ENCODE assay signal across 10 cellular contexts in genomic region chr2:12032421-12032820, GRCh38.
DNase-seq lines count a peak whose midpoint lies in the region; ATAC-seq, FAIRE-seq and TF ChIP-seq lines count a peak whose summit lies in the region.
"Had no signal": no experiment of that assay in that cellular context is flagged by ENCODE, and none has a peak within 500 bp of the region (broad histone marks: within the 10 kb centered on the region; RNA-seq: fewer than 3 reads in every experiment).

No MANE protein-coding gene starts in this region.

- POLR2A ChIA-PET in naive thymus-derived CD8-positive, alpha-beta T cell (lab: Charles Lee) = interaction anchor here (2.0 kb wide), 1 partner anchor 10 kb away, joined by 6 read pairs; no protein-coding TSS in a partner anchor
- POLR2A ChIA-PET in HepG2 (lab: Yijun Ruan, JAX) = no interaction called here

- peaks cover 0 to 16% (median 7%) of the 10 kb centered on the region in 11 experiments; a peak in 15 of 22 replicates for H3K9me3 ChIP-seq in BLaER1 treated with 17β-estradiol and CSF1 and Interleukin-3, amounts not matched to agents 10 nM and 100 nM (replicated peaks in 1 of 11)
- H3K9me3 ChIP-seq in T-helper 17 cell (ENCODE audit: control insufficient read depth, low read length, poor library complexity, severe bottlenecking) = no peaks in the 10 kb centered on the region
- no peaks in the 10 kb centered on the region for H3K9me3 ChIP-seq in HepG2 (ENCODE audit: low read length)

- in situ Hi-C loops in HepG2 (cut with HindIII; ENCODE audit: extremely low pct_ligation_motif_present, low pct_unique_long_range_greater_than_20kb) = no loop called here

- no peak overlapping the region for H3K27ac Mint-ChIP-seq in T-helper 17 cell
- peak overlapping the region in 2 of 10 donors; percentile 20 to 52 for H3K27ac Mint-ChIP-seq in naive thymus-derived CD8-positive, alpha-beta T cell

- 23% methylated on average over 2 of the region's 2 CpGs for WGBS in HepG2 (ENCODE audit: low lambda C conversion rate)

- H3K4me3 Mint-ChIP-seq in T-helper 17 cell = no peak overlapping the region
- peak overlapping the region in 2 of 10 donors; percentile 5 to 25 for H3K4me3 Mint-ChIP-seq in naive thymus-derived CD8-positive, alpha-beta T cell
- H3K4me3 Mint-ChIP-seq: CD4-positive, alpha-beta memory T cell had no signal

- H3K36me3 ChIP-seq in BLaER1 treated with 17β-estradiol and CSF1 and Interleukin-3, amounts not matched to agents 10 nM and 100 nM = no peaks in the 10 kb centered on the region
- H3K36me3 ChIP-seq in HepG2 (replicated peaks in 1 of 2; ENCODE audit: control insufficient read depth in 1 of 2, insufficient read depth in 2 of 2, low read length in 2 of 2) = no peaks in the 10 kb centered on the region

- H3K36me3 Mint-ChIP-seq in T-helper 17 cell (ENCODE audit: low read depth) = no peaks in the 10 kb centered on the region
- peaks cover 0 to 2% (median 0%) of the 10 kb centered on the region in 3 donors for H3K36me3 Mint-ChIP-seq in naive thymus-derived CD8-positive, alpha-beta T cell
- H3K36me3 Mint-ChIP-seq: CD4-positive, alpha-beta memory T cell had no signal

- no peaks in the 10 kb centered on the region for H3K27me3 Mint-ChIP-seq in T-helper 17 cell
- no peaks in the 10 kb centered on the region for H3K27me3 Mint-ChIP-seq in naive thymus-derived CD8-positive, alpha-beta T cell

- H3K4me1 ChIP-seq in BLaER1 treated with 17β-estradiol and CSF1 and Interleukin-3, amounts not matched to agents 10 nM and 100 nM = peaks cover 5 to 64% (median 59%) of the 10 kb centered on the region in 10 experiments; a peak in 19 of 20 replicates
- H3K4me1 ChIP-seq in HepG2 (ENCODE audit: insufficient read depth, low read length) = no peaks in the 10 kb centered on the region

- no peaks in the 10 kb centered on the region for H3K79me2 ChIP-seq in HepG2 (ENCODE audit: insufficient read depth, low read length)

- peak; percentile 72 for ATAC-seq in GM19328 (IDR thresholded peaks at IDR 0.05; ENCODE audit: unreplicated experiment)
- peak; percentile 74 for ATAC-seq in HG03025 (IDR thresholded peaks at IDR 0.05; ENCODE audit: low FRiP score, unreplicated experiment)
- peak; percentile 48 for ATAC-seq in T-helper 17 cell
- no peak for ATAC-seq in naive thymus-derived CD8-positive, alpha-beta T cell
- no peak for ATAC-seq in HepG2

- H3K9me3 Mint-ChIP-seq in naive thymus-derived CD8-positive, alpha-beta T cell = peaks cover 0 to 8% (median 0%) of the 10 kb centered on the region in 9 donors
- H3K9me3 Mint-ChIP-seq: CD4-positive, alpha-beta memory T cell had no signal

- no peak for DNase-seq in T-helper 17 cell
- DNase-seq in naive thymus-derived CD8-positive, alpha-beta T cell = no peak
- no peak for DNase-seq in HepG2 (ENCODE audit: low spot score)
- DNase-seq in GOT3 (lab: John Stamatoyannopoulos, UW) = no peak
- no peak for DNase-seq in EL
- DNase-seq: CD4-positive, alpha-beta memory T cell; KBM-7 had no signal

- H3K27me3 ChIP-seq in BLaER1 treated with 17β-estradiol and CSF1 and Interleukin-3, amounts not matched to agents 10 nM and 100 nM = peaks cover 0 to 33% (median 0%) of the 10 kb centered on the region in 11 experiments; a peak in 5 of 22 replicates
- H3K27me3 ChIP-seq in HepG2 (ENCODE audit: control insufficient read depth in 1 of 2, insufficient read depth in 2 of 2, low read length in 2 of 2) = peaks cover 2 to 9% of the 10 kb centered on the region in 2 experiments; a peak in 2 of 5 replicates

- CTCF ChIA-PET in HepG2 (lab: Yijun Ruan, JAX; ENCODE audit: low intra/inter-chr PET ratio, low total read pairs) = no interaction called here

- no peak for TF ChIP-seq RAD21 in HepG2 (CRISPR knock-in tag; IDR thresholded peaks at IDR 0.05)

- H3K4me1 Mint-ChIP-seq in T-helper 17 cell = peaks cover 17% of the 10 kb centered on the region
- H3K4me1 Mint-ChIP-seq in naive thymus-derived CD8-positive, alpha-beta T cell = peaks cover 21 to 62% (median 33%) of the 10 kb centered on the region in 4 donors

- intact Hi-C loops in HepG2 (cut with micrococcal nuclease; ENCODE audit: unreplicated experiment) = no loop called here

- H3K4me3 ChIP-seq in BLaER1 treated with 17β-estradiol and CSF1 and Interleukin-3, amounts not matched to agents 10 nM and 100 nM = no peak overlapping the region
- H3K4me3 ChIP-seq in HepG2 (replicated peaks in 1 of 3; ENCODE audit: insufficient read depth in 1 of 3, low read depth in 2 of 3, low read length in 3 of 3) = no peak overlapping the region

- peak overlapping the region in 1 of 11 experiments; percentile 66; a peak in 2 of 22 replicates for H3K9ac ChIP-seq in BLaER1 treated with 17β-estradiol and CSF1 and Interleukin-3, amounts not matched to agents 10 nM and 100 nM
- H3K9ac ChIP-seq in HepG2 (ENCODE audit: insufficient read depth, low read depth, low read length) = no peak overlapping the region

- H3K27ac ChIP-seq in BLaER1 treated with 17β-estradiol and CSF1 and Interleukin-3, amounts not matched to agents 10 nM and 100 nM = peak overlapping the region in 4 of 11 experiments; percentile 2 to 77 (median 52); a peak in 5 of 22 replicates
- H3K27ac ChIP-seq in HepG2 (ENCODE audit: extremely low read length, insufficient read depth, low read length) = no peak overlapping the region

- no TSS peak for BruUV-seq in HepG2 (replicated peaks; lab: Mats Ljungman, UMichigan)

- H2AFZ ChIP-seq in HepG2 (ENCODE audit: low read length) = no peak overlapping the region

- H3K4me2 ChIP-seq in BLaER1 treated with 17β-estradiol and CSF1 and Interleukin-3, amounts not matched to agents 10 nM and 100 nM = peak overlapping the region; percentile 28 to 89 (median 61); a peak in 19 of 22 replicates
- H3K4me2 ChIP-seq in HepG2 (ENCODE audit: low read depth, low read length) = no peak overlapping the region

- no peaks in the 10 kb centered on the region for H4K20me1 ChIP-seq in BLaER1 treated with 17β-estradiol and CSF1 and Interleukin-3, amounts not matched to agents 10 nM and 100 nM
- H4K20me1 ChIP-seq in HepG2 (ENCODE audit: insufficient read depth, low read length) = no peaks in the 10 kb centered on the region

- no peak for TF ChIP-seq EP300 in HepG2 (IDR thresholded peaks at IDR 0.05; ENCODE audit: low read depth in 2 of 2, low read length in 2 of 2)
- TF ChIP-seq EP300 in HepG2 (CRISPR knock-in tag; IDR thresholded peaks at IDR 0.05; ENCODE audit: borderline replicate concordance) = no peak

- TF ChIP-seq CTCF in HepG2 (CRISPR knock-in tag; IDR thresholded peaks at IDR 0.05) = no peak

- no peak for FAIRE-seq in HepG2 (lab: Jason Lieb, UNC)

- no peak for TF ChIP-seq POLR2A in HepG2 (IDR thresholded peaks at IDR 0.05; ENCODE audit: insufficient read depth in 1 of 2, low read depth in 2 of 2, low read length in 2 of 2)

TF ChIP-seq in HepG2, 621 proteins besides CTCF, POLR2A, EP300 and RAD21 (continues in another document):
- TF ChIP-seq SNAPC2 (CRISPR knock-in tag; IDR thresholded peaks at IDR 0.05) = no peak
- TF ChIP-seq, protein P1, sequence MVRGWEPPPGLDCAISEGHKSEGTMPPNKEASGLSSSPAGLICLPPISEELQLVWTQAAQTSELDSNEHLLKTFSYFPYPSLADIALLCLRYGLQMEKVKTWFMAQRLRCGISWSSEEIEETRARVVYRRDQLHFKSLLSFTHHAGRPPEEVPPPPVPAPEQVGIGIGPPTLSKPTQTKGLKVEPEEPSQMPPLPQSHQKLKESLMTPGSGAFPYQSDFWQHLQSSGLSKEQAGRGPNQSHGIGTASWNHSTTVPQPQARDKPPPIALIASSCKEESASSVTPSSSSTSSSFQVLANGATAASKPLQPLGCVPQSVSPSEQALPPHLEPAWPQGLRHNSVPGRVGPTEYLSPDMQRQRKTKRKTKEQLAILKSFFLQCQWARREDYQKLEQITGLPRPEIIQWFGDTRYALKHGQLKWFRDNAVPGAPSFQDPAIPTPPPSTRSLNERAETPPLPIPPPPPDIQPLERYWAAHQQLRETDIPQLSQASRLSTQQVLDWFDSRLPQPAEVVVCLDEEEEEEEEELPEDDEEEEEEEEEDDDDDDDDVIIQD (CRISPR knock-in tag; IDR thresholded peaks at IDR 0.05; ENCODE audit: low read depth) = no peak
- no peak for TF ChIP-seq IKZF4 (CRISPR knock-in tag; IDR thresholded peaks at IDR 0.05; ENCODE audit: borderline replicate concordance, low read depth, not compliant biosample characterization)
- TF ChIP-seq EED (CRISPR knock-in tag; IDR thresholded peaks at IDR 0.05) = no peak
- TF ChIP-seq GZF1 (CRISPR knock-in tag; IDR thresholded peaks at IDR 0.05) = no peak
- no peak for TF ChIP-seq ZSCAN25 (CRISPR knock-in tag; IDR thresholded peaks at IDR 0.05)
- no peak for TF ChIP-seq ZXDC (CRISPR knock-in tag; IDR thresholded peaks at IDR 0.05)
- no peak for TF ChIP-seq JUNB (CRISPR knock-in tag; IDR thresholded peaks at IDR 0.05; ENCODE audit: borderline replicate concordance)
- no peak for TF ChIP-seq NFKBIZ (CRISPR knock-in tag; IDR thresholded peaks at IDR 0.05)
- no peak for TF ChIP-seq TRIM24 (CRISPR knock-in tag; IDR thresholded peaks at IDR 0.05)
- TF ChIP-seq SP140L (CRISPR knock-in tag; IDR thresholded peaks at IDR 0.05; ENCODE audit: borderline replicate concordance) = no peak
- TF ChIP-seq NCOA5 (CRISPR knock-in tag; IDR thresholded peaks at IDR 0.05) = no peak
- TF ChIP-seq HNRNPLL (IDR thresholded peaks at IDR 0.05; ENCODE audit: low read depth, low read length, poor library complexity, severe bottlenecking) = no peak
- no peak for TF ChIP-seq CENPT (CRISPR knock-in tag; IDR thresholded peaks at IDR 0.05; ENCODE audit: low read depth)
- TF ChIP-seq NFIC (IDR thresholded peaks at IDR 0.05; ENCODE audit: low read length) = no peak
- no peak for TF ChIP-seq SP5 (CRISPR knock-in tag; IDR thresholded peaks at IDR 0.05; ENCODE audit: borderline replicate concordance, low read depth)
- TF ChIP-seq GLI4 (CRISPR knock-in tag; IDR thresholded peaks at IDR 0.05; ENCODE audit: borderline replicate concordance) = no peak

Comparison
In these comparisons a context has a peak if more than half of its experiments do, and no peak if none do; other contexts are left out.
1. ATAC-seq: peak in GM19328 (single experiment), HG03025 (single experiment) and T-helper 17 cell (single experiment); none in naive thymus-derived CD8-positive, alpha-beta T cell (0 of 2) and HepG2 (single experiment).